20 cellular contexts compared by ENCODE assay signal in the genomic region with DNA sequence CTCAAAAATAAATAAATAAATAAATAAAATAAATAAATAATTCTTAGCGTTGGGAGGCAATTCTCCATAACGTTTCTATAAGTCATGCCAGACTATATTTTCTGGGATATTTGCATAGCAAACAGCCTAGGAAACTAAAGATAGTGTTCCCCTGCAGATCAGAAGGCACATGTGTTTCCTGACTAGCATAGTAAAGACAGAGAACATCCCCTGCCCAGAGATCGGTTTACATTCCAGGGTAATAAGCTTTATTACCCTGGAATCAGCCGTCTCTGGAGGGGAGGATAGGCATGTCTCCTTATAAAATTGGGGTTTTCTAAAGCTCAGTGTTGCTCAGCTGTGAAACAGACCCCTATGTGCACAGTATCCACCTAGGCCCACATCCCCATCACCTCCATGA. TPM values are rescaled to one million over a fixed set of nuclear protein-coding genes. Genes with fewer than 3 reads are reported as not detected.
"Had no signal": no experiment of that assay in that cellular context is flagged by ENCODE, and none has a peak within 500 bp of the region (broad histone marks: within the 10 kb centered on the region; RNA-seq: fewer than 3 reads in every experiment).

No MANE protein-coding gene starts in this region.

- H3K4me3 Mint-ChIP-seq: activated CD8-positive, alpha-beta T cell treated with anti-CD3 and anti-CD28 coated beads for 36 hours; activated T-helper 1 cell treated with anti-CD3 and anti-CD28 coated beads, Interleukin-12 subunit alpha, Interleukin-12 subunit beta, Interleukin-2, Interleukin-4 antibody, amounts not matched to agents 30 ng/mL and 10 ng/mL and 1 ng/mL, durations not matched to agents 14 hours and 24 hours and 36 hours had no signal

- H3K4me3 ChIP-seq: cardiac muscle cell, esophagus squamous epithelium, heart right ventricle, stomach, uterus had no signal

- H3K27ac ChIP-seq: cardiac muscle cell, esophagus squamous epithelium, heart right ventricle, stomach, uterus had no signal

- ATAC-seq: activated CD8-positive, alpha-beta T cell treated with anti-CD3 and anti-CD28 coated beads for 36 hours; heart right ventricle had no signal

- H3K4me1 ChIP-seq: heart right ventricle, uterus had no signal

- FAIRE-seq: astrocyte, colon, kidney had no signal

- H3K27me3 Mint-ChIP-seq: activated CD8-positive, alpha-beta T cell treated with anti-CD3 and anti-CD28 coated beads for 36 hours had no signal

- H3K36me3 ChIP-seq: cardiac muscle cell, esophagus squamous epithelium, heart right ventricle, uterus had no signal

- DNase-seq: activated CD8-positive, alpha-beta memory T cell treated with anti-CD3 and anti-CD28 coated beads, Interleukin-2, amount 50 U/mL, for 48 hours; activated CD8-positive, alpha-beta T cell treated with anti-CD3 and anti-CD28 coated beads for 36 hours; activated naive CD4-positive, alpha-beta T cell; esophagus squamous epithelium; foreskin melanocyte; heart right ventricle; kidney; retina; stimulated activated CD4-positive, alpha-beta T cell treated with anti-CD3 and anti-CD28 coated beads, Interleukin-15, amount 100 ng/mL, for 24 hours; stimulated activated CD4-positive, alpha-beta T cell treated with anti-CD3 and anti-CD28 coated beads, Interleukin-4, amount 100 ng/mL, for 24 hours; stomach; T-helper 9 cell; uterus had no signal

- H3K9me3 Mint-ChIP-seq: activated CD8-positive, alpha-beta T cell treated with anti-CD3 and anti-CD28 coated beads for 36 hours; activated T-helper 1 cell treated with anti-CD3 and anti-CD28 coated beads, Interleukin-12 subunit alpha, Interleukin-12 subunit beta, Interleukin-2, Interleukin-4 antibody, amounts not matched to agents 30 ng/mL and 10 ng/mL and 1 ng/mL, durations not matched to agents 14 hours and 24 hours and 36 hours had no signal

- H3K27ac Mint-ChIP-seq: activated CD8-positive, alpha-beta T cell treated with anti-CD3 and anti-CD28 coated beads for 36 hours; activated T-helper 1 cell treated with anti-CD3 and anti-CD28 coated beads, Interleukin-12 subunit alpha, Interleukin-12 subunit beta, Interleukin-2, Interleukin-4 antibody, amounts not matched to agents 30 ng/mL and 10 ng/mL and 1 ng/mL, durations not matched to agents 14 hours and 24 hours and 36 hours had no signal

- H3K9me3 ChIP-seq: esophagus squamous epithelium, heart right ventricle, stomach, uterus had no signal

- H3K27me3 ChIP-seq: cardiac muscle cell, esophagus squamous epithelium, heart right ventricle, stomach, uterus had no signal

RNA-seq across cellular contexts. Expression of a gene that starts 37.0 kb away (rescaled TPM):
- total RNA-seq: activated CD8-positive, alpha-beta T cell treated with anti-CD3 and anti-CD28 coated beads for 36 hours; activated T-helper 1 cell treated with anti-CD3 and anti-CD28 coated beads, Interleukin-12 subunit alpha, Interleukin-12 subunit beta, Interleukin-2, Interleukin-4 antibody, amounts not matched to agents 30 ng/mL and 10 ng/mL and 1 ng/mL, durations not matched to agents 14 hours and 24 hours and 36 hours; astrocyte; cardiac muscle cell; esophagus squamous epithelium; heart right ventricle; kidney; liver; mesenteric fat pad; myocyte; stomach; uterus had no signal
- polyA plus RNA-seq: cardiac muscle cell, heart right ventricle, liver, stomach had no signal

RNA-seq across cellular contexts. Expression of a gene that starts 42.5 kb away (rescaled TPM):
- total RNA-seq: myocyte had no signal
